ENCODE assay signal across 8 cellular contexts in the genomic region with DNA sequence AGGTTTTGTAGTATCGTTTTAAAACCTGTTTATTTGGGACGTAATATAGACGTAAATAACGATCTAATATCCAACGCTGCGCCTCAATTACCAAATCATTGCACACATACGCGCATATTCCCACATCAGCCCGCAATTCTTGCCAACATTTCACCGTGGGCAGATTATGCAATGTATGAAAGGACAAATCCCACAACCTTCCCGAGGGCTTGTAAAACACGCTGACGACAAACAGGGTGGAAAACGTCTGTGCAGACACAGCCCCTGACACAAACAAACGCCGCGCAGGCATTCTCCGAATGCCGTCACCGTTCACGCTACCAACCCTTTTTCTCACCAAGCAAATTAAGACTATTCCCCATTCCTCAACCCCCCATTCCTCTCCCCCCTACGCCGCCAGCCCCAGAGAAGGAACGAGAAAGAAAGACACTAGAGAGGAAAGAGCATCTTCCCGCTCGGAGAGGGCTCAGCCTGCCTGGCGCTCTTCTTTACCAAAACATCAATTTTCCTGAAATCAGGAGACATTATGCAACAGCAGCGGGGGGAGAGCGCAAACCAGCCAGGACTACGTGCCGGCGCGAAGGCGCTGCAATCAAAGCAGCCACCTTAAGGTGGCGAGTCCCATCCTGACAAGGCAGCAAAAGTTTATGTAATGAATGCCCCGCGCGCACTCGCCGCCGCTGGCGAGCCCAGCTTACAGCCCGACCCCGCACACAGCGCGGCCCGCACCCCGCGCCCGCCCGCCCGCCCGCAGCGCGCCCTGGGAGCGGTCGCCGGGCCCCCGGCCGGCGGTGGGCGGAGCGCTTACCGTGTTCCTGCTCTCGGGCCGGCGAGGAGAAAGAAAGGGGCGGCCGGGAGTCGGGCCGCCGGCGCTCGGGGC. TPM values are rescaled to one million over a fixed set of nuclear protein-coding genes. Genes with fewer than 3 reads are reported as not detected.
DNase-seq lines count a peak whose midpoint lies in the region; ATAC-seq, FAIRE-seq and TF ChIP-seq lines count a peak whose summit lies in the region.

No MANE protein-coding gene starts in this region.

- H3K9ac ChIP-seq in neural progenitor cell, result peak overlapping the region; percentile 56

- peak overlapping the region; percentile 98 for H3K4me3 Mint-ChIP-seq in neural progenitor cell

- peaks cover 50% of the 10 kb centered on the region for H4K20me1 ChIP-seq in neural progenitor cell (ENCODE audit: low read depth)

- peak; percentile 64 for FAIRE-seq in GM19239 (lab: Jason Lieb, UNC)

- DNase-seq in GM19239 (ENCODE audit: insufficient read length, low spot score) (no peak), Peyer's patch (peak; percentile 49 to 79 (median 78)), foreskin keratinocyte (peak in 1 of 2 donors; percentile 64), neural progenitor cell (ENCODE audit: low spot score) (peak; percentile 84), upper lobe of left lung (peak; percentile 66 to 93)
- peak; percentile 66 for DNase-seq in activated naive CD4-positive, alpha-beta T cell treated with Interleukin-2 at 50 U/mL for 16 hours

- peak overlapping the region; percentile 54 to 88 (median 72) for H3K4me3 ChIP-seq in Peyer's patch
- peak overlapping the region; percentile 92 for H3K4me3 ChIP-seq in neural progenitor cell
- peak overlapping the region; percentile 75 to 83 (median 78) for H3K4me3 ChIP-seq in upper lobe of left lung

- no peaks in the 10 kb centered on the region for H3K27me3 ChIP-seq in Peyer's patch
- no peaks in the 10 kb centered on the region for H3K27me3 ChIP-seq in foreskin keratinocyte
- peaks cover 41% of the 10 kb centered on the region for H3K27me3 ChIP-seq in neural progenitor cell
- H3K27me3 ChIP-seq in upper lobe of left lung, result no peaks in the 10 kb centered on the region

- peak overlapping the region; percentile 91 for H3K4me2 ChIP-seq in neural progenitor cell

- H3K9me3 Mint-ChIP-seq in neural progenitor cell, result no peaks in the 10 kb centered on the region

- TF ChIP-seq POLR2A in Peyer's patch (IDR thresholded peaks at IDR 0.05) (peak in 1 of 2 donors; percentile 41), upper lobe of left lung (IDR thresholded peaks at IDR 0.05) (peak in 3 of 4 donors; percentile 32 to 63 (median 34))

- H3K27me3 Mint-ChIP-seq in neural progenitor cell (ENCODE audit: insufficient read depth, low read depth), result peaks cover 35% of the 10 kb centered on the region

- ATAC-seq in HG03378 (IDR thresholded peaks at IDR 0.05; ENCODE audit: unreplicated experiment) (peak; percentile 38), foreskin keratinocyte (peak; percentile 57), upper lobe of left lung (ENCODE audit: low FRiP score in 2 of 2) (peak; percentile 27 to 37)

- H3K79me2 ChIP-seq in neural progenitor cell (ENCODE audit: low read depth), result peaks cover 51% of the 10 kb centered on the region

- H3K27ac ChIP-seq in C4-2B (peak overlapping the region; percentile 75), Peyer's patch (peak overlapping the region; percentile 76 to 97 (median 90)), foreskin keratinocyte (peak overlapping the region; percentile 85), neural progenitor cell (no peak overlapping the region), upper lobe of left lung (peak overlapping the region; percentile 92 to 96 (median 93))

- peak overlapping the region; percentile 86 for H2AFZ ChIP-seq in neural progenitor cell (replicated peaks)

- no peaks in the 10 kb centered on the region for H3K9me3 ChIP-seq in Peyer's patch
- H3K9me3 ChIP-seq in neural progenitor cell (ENCODE audit: low read depth), result no peaks in the 10 kb centered on the region
- H3K9me3 ChIP-seq in upper lobe of left lung, result no peaks in the 10 kb centered on the region

- peak in 2 of 4 donors; percentile 38 to 85 for TF ChIP-seq EP300 in upper lobe of left lung (IDR thresholded peaks at IDR 0.05)

- no peaks in the 10 kb centered on the region for H3K36me3 Mint-ChIP-seq in neural progenitor cell

- H3K4me1 Mint-ChIP-seq in neural progenitor cell, result peaks cover 26% of the 10 kb centered on the region

- peaks cover 0 to 31% (median 8%) of the 10 kb centered on the region in 4 donors for H3K4me1 ChIP-seq in Peyer's patch
- H3K4me1 ChIP-seq in foreskin keratinocyte, result peaks cover 19% of the 10 kb centered on the region
- peaks cover 14% of the 10 kb centered on the region for H3K4me1 ChIP-seq in neural progenitor cell
- H3K4me1 ChIP-seq in upper lobe of left lung, result peaks cover 30 to 53% (median 48%) of the 10 kb centered on the region in 4 donors

- peaks cover 15% of the 10 kb centered on the region for H3F3A ChIP-seq in neural progenitor cell (ENCODE audit: low read depth)

- TF ChIP-seq CTCF in C4-2B (conservative IDR thresholded peaks at IDR 0.05) (peak; percentile 36), Peyer's patch (IDR thresholded peaks at IDR 0.05) (peak in 4 of 6 experiments; percentile 26 to 44 (median 31)), foreskin keratinocyte (conservative IDR thresholded peaks at IDR 0.05) (peak; percentile 37), neural progenitor cell (IDR thresholded peaks at IDR 0.05) (peak; percentile 39), upper lobe of left lung (IDR thresholded peaks at IDR 0.05) (peak in 4 of 6 experiments; percentile 19 to 51 (median 26))

- H3K36me3 ChIP-seq in Peyer's patch (no peaks in the 10 kb centered on the region), neural progenitor cell (no peaks in the 10 kb centered on the region), upper lobe of left lung (no peaks in the 10 kb centered on the region)

- WGBS in upper lobe of left lung, 2 donors, result 0 to 1% methylated on average over 26 to 36 of the region's 74 CpGs

- H3K27ac Mint-ChIP-seq in neural progenitor cell, result peak overlapping the region; percentile 43

RNA-seq across cellular contexts. Expression of gene NFIL3, which starts 0.6 kb away (rescaled TPM):
- total RNA-seq in Peyer's patch (10 to 100 TPM; 14.0 to 31.4 (median 20.4) TPM), foreskin keratinocyte (10.5 and 10.7 TPM in 2 replicates), neural progenitor cell (ENCODE audit: low replicate concordance) (17.0 and 22.3 TPM in 2 replicates), upper lobe of left lung (10 to 100 TPM; 14.7 to 41.3 (median 24.4) TPM)
- 8.4 and 8.6 TPM in 2 replicates for polyA plus RNA-seq in foreskin keratinocyte
